13 cellular contexts compared by ENCODE assay signal in genomic region chr4:102574317-102574716, GRCh38.
DNase-seq lines count a peak whose midpoint lies in the region; ATAC-seq lines count a peak whose summit lies in the region.
"Had no signal": no experiment of that assay in that cellular context is flagged by ENCODE, and none has a peak within 500 bp of the region (broad histone marks: within the 10 kb centered on the region; RNA-seq: fewer than 3 reads in every experiment).

No MANE protein-coding gene starts in this region.

- ATAC-seq in activated CD4-positive, alpha-beta T cell treated with anti-CD3 and anti-CD28 coated beads for 36 hours = peak; percentile 59
- ATAC-seq in activated CD8-positive, alpha-beta T cell treated with anti-CD3 and anti-CD28 coated beads, Interleukin-2, amount 10 ng/mL, durations not matched to agents 7 days and 5 days = peak; percentile 83
- peak; percentile 59 to 63 for ATAC-seq in naive thymus-derived CD8-positive, alpha-beta T cell
- no peak for ATAC-seq in GM18519 (IDR thresholded peaks at IDR 0.05; ENCODE audit: low FRiP score, unreplicated experiment)

- peaks cover 4% of the 10 kb centered on the region for H3K9me3 Mint-ChIP-seq in activated CD4-positive, alpha-beta T cell treated with anti-CD3 and anti-CD28 coated beads for 36 hours (ENCODE audit: low read depth)
- peaks cover 5% of the 10 kb centered on the region for H3K9me3 Mint-ChIP-seq in activated CD8-positive, alpha-beta T cell treated with anti-CD3 and anti-CD28 coated beads, Interleukin-2, amount 10 ng/mL, durations not matched to agents 7 days and 5 days (ENCODE audit: insufficient read depth)
- H3K9me3 Mint-ChIP-seq in naive thymus-derived CD8-positive, alpha-beta T cell = peaks cover 0 to 9% (median 0%) of the 10 kb centered on the region in 9 donors

- POLR2A ChIA-PET in activated CD4-positive, alpha-beta T cell treated with anti-CD3 and anti-CD28 coated beads for 36 hours (lab: Charles Lee) = no interaction called here
- POLR2A ChIA-PET in activated CD8-positive, alpha-beta T cell treated with anti-CD3 and anti-CD28 coated beads, Interleukin-2, amount 10 ng/mL, durations not matched to agents 7 days and 5 days (lab: Charles Lee) = interaction anchor here (1.0 kb wide), 1 partner anchor 12 kb away, joined by 3 read pairs; no protein-coding TSS in a partner anchor
- POLR2A ChIA-PET in naive thymus-derived CD8-positive, alpha-beta T cell (lab: Charles Lee) = interaction anchor here (0.7 kb wide), 2 partner anchors 34 to 72 kb away, joined by 3 to 6 read pairs; no protein-coding TSS in a partner anchor

- DNase-seq in activated CD4-positive, alpha-beta T cell treated with anti-CD3 and anti-CD28 coated beads for 36 hours = no peak
- no peak for DNase-seq in activated CD4-positive, alpha-beta T cell treated with anti-CD3 and anti-CD28 coated beads, Interleukin-2, amount 50 U/mL, for 1 hour
- peak; percentile 84 for DNase-seq in HT1080 (ENCODE audit: low read depth)
- no peak for DNase-seq in activated CD8-positive, alpha-beta T cell treated with anti-CD3 and anti-CD28 coated beads, Interleukin-2, amount 10 ng/mL, durations not matched to agents 7 days and 5 days
- DNase-seq in naive thymus-derived CD8-positive, alpha-beta T cell = peak in 1 of 10 donors; percentile 15
- no peak for DNase-seq in NCI-H2227 treated with DMSO at 0.1 percent for 48 hours (lab: John Stamatoyannopoulos, UW)
- no peak for DNase-seq in hypothalamus (lab: John Stamatoyannopoulos, UW)
- DNase-seq: ACHN, NCI-H82, spleen had no signal

- CTCF ChIA-PET in activated CD4-positive, alpha-beta T cell treated with anti-CD3 and anti-CD28 coated beads for 36 hours (lab: Charles Lee) = interaction anchor here (0.7 to 1.0 kb wide), 3 partner anchors 10 to 26 kb away, joined by 3 to 4 read pairs (median 3); no protein-coding TSS in a partner anchor
- CTCF ChIA-PET in activated CD8-positive, alpha-beta T cell treated with anti-CD3 and anti-CD28 coated beads, Interleukin-2, amount 10 ng/mL, durations not matched to agents 7 days and 5 days (lab: Charles Lee) = interaction anchor here (1.2 to 2.6 kb wide), 4 partner anchors 9 to 36 kb away, joined by 3 to 10 read pairs (median 3); no protein-coding TSS in a partner anchor

- H3K27ac Mint-ChIP-seq in activated CD4-positive, alpha-beta T cell treated with anti-CD3 and anti-CD28 coated beads for 36 hours = peak overlapping the region; percentile 72
- peak overlapping the region; percentile 84 for H3K27ac Mint-ChIP-seq in activated CD8-positive, alpha-beta T cell treated with anti-CD3 and anti-CD28 coated beads, Interleukin-2, amount 10 ng/mL, durations not matched to agents 7 days and 5 days
- peak overlapping the region in 9 of 10 donors; percentile 8 to 90 (median 78) for H3K27ac Mint-ChIP-seq in naive thymus-derived CD8-positive, alpha-beta T cell
- H3K27ac Mint-ChIP-seq: mesothelial cell of epicardium had no signal

- peaks cover 78% of the 10 kb centered on the region for H3K4me1 Mint-ChIP-seq in activated CD4-positive, alpha-beta T cell treated with anti-CD3 and anti-CD28 coated beads for 36 hours
- peaks cover 68% of the 10 kb centered on the region for H3K4me1 Mint-ChIP-seq in activated CD8-positive, alpha-beta T cell treated with anti-CD3 and anti-CD28 coated beads, Interleukin-2, amount 10 ng/mL, durations not matched to agents 7 days and 5 days (ENCODE audit: low read depth)
- peaks cover 41 to 67% (median 60%) of the 10 kb centered on the region in 4 donors for H3K4me1 Mint-ChIP-seq in naive thymus-derived CD8-positive, alpha-beta T cell

- no peaks in the 10 kb centered on the region for H3K27me3 Mint-ChIP-seq in activated CD4-positive, alpha-beta T cell treated with anti-CD3 and anti-CD28 coated beads for 36 hours
- no peaks in the 10 kb centered on the region for H3K27me3 Mint-ChIP-seq in activated CD8-positive, alpha-beta T cell treated with anti-CD3 and anti-CD28 coated beads, Interleukin-2, amount 10 ng/mL, durations not matched to agents 7 days and 5 days (ENCODE audit: low read depth)
- H3K27me3 Mint-ChIP-seq in naive thymus-derived CD8-positive, alpha-beta T cell = no peaks in the 10 kb centered on the region
- H3K27me3 Mint-ChIP-seq: IgD-negative memory B cell had no signal

- intact Hi-C loops in activated CD4-positive, alpha-beta T cell treated with anti-CD3 and anti-CD28 coated beads for 36 hours (cut with DNase I, micrococcal nuclease) = no loop called here

- H3K36me3 Mint-ChIP-seq in activated CD4-positive, alpha-beta T cell treated with anti-CD3 and anti-CD28 coated beads for 36 hours (ENCODE audit: low read depth) = peaks cover 83% of the 10 kb centered on the region
- H3K36me3 Mint-ChIP-seq in activated CD8-positive, alpha-beta T cell treated with anti-CD3 and anti-CD28 coated beads, Interleukin-2, amount 10 ng/mL, durations not matched to agents 7 days and 5 days (ENCODE audit: low read depth) = peaks cover 84% of the 10 kb centered on the region
- H3K36me3 Mint-ChIP-seq in naive thymus-derived CD8-positive, alpha-beta T cell = peaks cover 18 to 49% (median 38%) of the 10 kb centered on the region in 3 donors

- no peak overlapping the region for H3K4me3 Mint-ChIP-seq in activated CD4-positive, alpha-beta T cell treated with anti-CD3 and anti-CD28 coated beads for 36 hours
- H3K4me3 Mint-ChIP-seq in activated CD8-positive, alpha-beta T cell treated with anti-CD3 and anti-CD28 coated beads, Interleukin-2, amount 10 ng/mL, durations not matched to agents 7 days and 5 days = peak overlapping the region; percentile 23
- H3K4me3 Mint-ChIP-seq in naive thymus-derived CD8-positive, alpha-beta T cell = peak overlapping the region in 9 of 10 donors; percentile 4 to 79 (median 58)
- H3K4me3 Mint-ChIP-seq: IgD-negative memory B cell, mesothelial cell of epicardium had no signal
